Comparison of ENCODE assay signal across 21 cellular contexts in genomic region chr5:916441-917293, GRCh38. TPM values are rescaled to one million over a fixed set of nuclear protein-coding genes. Genes with fewer than 3 reads are reported as not detected.
DNase-seq lines count a peak whose midpoint lies in the region; ATAC-seq, FAIRE-seq and TF ChIP-seq lines count a peak whose summit lies in the region.
"Had no signal": no experiment of that assay in that cellular context is flagged by ENCODE, and none has a peak within 500 bp of the region (broad histone marks: within the 10 kb centered on the region; RNA-seq: fewer than 3 reads in every experiment).

No MANE protein-coding gene starts in this region.

- H2BK120ac ChIP-seq in IMR-90 (ENCODE audit: low read depth, low read length) (no peak overlapping the region), neuronal stem cell (ENCODE audit: low read depth, low read length) (no peak overlapping the region)

- no TSS peak for BruUV-seq in IMR-90 (replicated peaks; lab: Mats Ljungman, UMichigan)

- H3K27me3 ChIP-seq in IMR-90 (ENCODE audit: control insufficient read depth, insufficient read depth, low read length) (no peaks in the 10 kb centered on the region), body of pancreas (no peaks in the 10 kb centered on the region), neuronal stem cell (ENCODE audit: control insufficient read depth in 3 of 3, insufficient read depth in 3 of 3, low read depth in 1 of 3, low read length in 3 of 3) (no peaks in the 10 kb centered on the region)

- TF ChIP-seq RAD21 in IMR-90 (IDR thresholded peaks at IDR 0.05; ENCODE audit: low read length): no peak

- dilution Hi-C loops in IMR-90 (cut with HindIII; ENCODE audit: low sequenced_read_pairs, unreplicated experiment): no loop called here

- H4K5ac ChIP-seq in IMR-90 (ENCODE audit: low read depth, low read length): no peak overlapping the region

- FAIRE-seq in GM12891 (lab: Jason Lieb, UNC) (no peak), GM12892 (lab: Jason Lieb, UNC) (no peak)
- FAIRE-seq: GM12878, GM18507, HepG2 had no signal

- intact Hi-C loops in IMR-90 (cut with micrococcal nuclease) (no loop called here), body of pancreas (cut with DNase I) (no loop called here)

- in situ Hi-C loops in IMR-90 (cut with MboI; ENCODE audit: low sequenced_read_pairs): no loop called here

- DNase-seq in IMR-90: peak; percentile 20
- DNase-seq in body of pancreas: peak; percentile 53 to 81 (median 80)
- DNase-seq in neuronal stem cell (ENCODE audit: low spot score): no peak
- DNase-seq in type B pancreatic cell (ENCODE audit: extremely low spot score, unreplicated experiment): peak; percentile 47
- no peak for DNase-seq in stimulated activated CD4-positive, alpha-beta T cell treated with anti-CD3 and anti-CD28 coated beads, Interleukin-2, amount 100 ng/mL, for 48 hours
- DNase-seq in GM12891 (ENCODE audit: insufficient read length, low spot score): no peak
- no peak for DNase-seq in GM12892 (ENCODE audit: insufficient read length)
- DNase-seq: C1 segment of cervical spinal cord; CD8-positive, alpha-beta memory T cell; DMS53; EL; GOT3; NCI-H1048; NCI-H1436; NCI-H1930; SHP77 had no signal

- H3K4me1 ChIP-seq in IMR-90 (ENCODE audit: control insufficient read depth, insufficient read depth, low read length) (0 out of 2 replicates have a peak, but pooled peaks cover 3% of the 10 kb centered on the region), body of pancreas (peaks cover 29% of the 10 kb centered on the region), neuronal stem cell (ENCODE audit: control insufficient read depth in 2 of 2, insufficient read depth in 1 of 2, low read depth in 1 of 2, low read length in 2 of 2) (peaks cover 6 to 12% of the 10 kb centered on the region in 2 donors)

- no peak overlapping the region for H4K91ac ChIP-seq in IMR-90 (ENCODE audit: insufficient read depth, low read depth, low read length)
- H4K91ac ChIP-seq in neuronal stem cell (ENCODE audit: low read depth, low read length, poor library complexity): no peak overlapping the region

- H3K27me3 Mint-ChIP-seq in type B pancreatic cell: no peaks in the 10 kb centered on the region
- H3K27me3 Mint-ChIP-seq: CD8-positive, alpha-beta memory T cell had no signal

- H3K36me3 ChIP-seq in IMR-90 (ENCODE audit: control insufficient read depth, insufficient read depth, low read length) (peaks cover 11% of the 10 kb centered on the region), body of pancreas (replicated peaks in 1 of 2; ENCODE audit: insufficient read depth in 1 of 2, low read depth in 2 of 2) (no peaks in the 10 kb centered on the region), neuronal stem cell (replicated peaks in 1 of 2; ENCODE audit: control insufficient read depth in 2 of 2, insufficient read depth in 2 of 2, low read length in 2 of 2) (peaks cover 35 to 78% of the 10 kb centered on the region in 2 donors)

- no peak overlapping the region for H3K56ac ChIP-seq in IMR-90 (ENCODE audit: extremely low read depth, insufficient read depth, low read length)

- TF ChIP-seq CTCF in IMR-90 (conservative IDR thresholded peaks at IDR 0.05; ENCODE audit: low read depth, low read length) (no peak), body of pancreas (IDR thresholded peaks at IDR 0.05) (no peak), type B pancreatic cell (conservative IDR thresholded peaks at IDR 0.05) (no peak)

- no peak overlapping the region for H3K4me3 Mint-ChIP-seq in type B pancreatic cell
- H3K4me3 Mint-ChIP-seq: CD8-positive, alpha-beta memory T cell had no signal

- POLR2A ChIA-PET in IMR-90 (lab: Charles Lee; ENCODE audit: unreplicated experiment): no interaction called here

- peaks cover 4% of the 10 kb centered on the region for H3K36me3 Mint-ChIP-seq in type B pancreatic cell

- H2BK15ac ChIP-seq in IMR-90 (ENCODE audit: low read depth, low read length) (no peak overlapping the region), neuronal stem cell (ENCODE audit: low read length) (no peak overlapping the region)

- H3K4me3 ChIP-seq in IMR-90 (ENCODE audit: insufficient read depth, low read depth, low read length): no peak overlapping the region
- no peak overlapping the region for H3K4me3 ChIP-seq in body of pancreas
- no peak overlapping the region for H3K4me3 ChIP-seq in neuronal stem cell (ENCODE audit: low read length in 2 of 2)
- H3K4me3 ChIP-seq: GM12878, SK-N-MC had no signal

- H2BK5ac ChIP-seq in IMR-90 (ENCODE audit: low read depth, low read length, poor library complexity, severe bottlenecking) (no peak overlapping the region), neuronal stem cell (ENCODE audit: low read length) (no peak overlapping the region)

- H2AFZ ChIP-seq in IMR-90 (replicated peaks; ENCODE audit: low read length, poor library complexity): no peak overlapping the region
- no peak overlapping the region for H2AFZ ChIP-seq in neuronal stem cell (ENCODE audit: low read length)

- H3K9me1 ChIP-seq in IMR-90 (ENCODE audit: insufficient read depth, low read length): no peaks in the 10 kb centered on the region; the same call in 1 of the 2 replicates

- H4K20me1 ChIP-seq in IMR-90 (ENCODE audit: insufficient read depth, low read length): no peaks in the 10 kb centered on the region

- H3K14ac ChIP-seq in IMR-90 (replicated peaks; ENCODE audit: low read depth, low read length) (no peak overlapping the region), neuronal stem cell (ENCODE audit: low read length) (no peak overlapping the region)

- TF ChIP-seq POLR2A in IMR-90 (IDR thresholded peaks at IDR 0.05; ENCODE audit: low read depth, low read length) (no peak), body of pancreas (IDR thresholded peaks at IDR 0.05) (no peak), GM12891 (IDR thresholded peaks at IDR 0.05; ENCODE audit: low read depth, low read length) (no peak), GM12892 (IDR thresholded peaks at IDR 0.05; ENCODE audit: low read depth, low read length) (no peak)

- no peak overlapping the region for H2BK12ac ChIP-seq in neuronal stem cell (ENCODE audit: low read length)

- no peak overlapping the region for H2AK5ac ChIP-seq in IMR-90 (ENCODE audit: low read depth, low read length)
- no peak overlapping the region for H2AK5ac ChIP-seq in neuronal stem cell (ENCODE audit: low read depth, low read length)

- H3K9me3 ChIP-seq in IMR-90 (ENCODE audit: control insufficient read depth, insufficient read depth, low read length) (no peaks in the 10 kb centered on the region), body of pancreas (no peaks in the 10 kb centered on the region), neuronal stem cell (replicated peaks in 1 of 2; ENCODE audit: control insufficient read depth in 2 of 2, insufficient read depth in 1 of 2, low read depth in 1 of 2, low read length in 2 of 2) (peaks cover 0 to 4% of the 10 kb centered on the region in 2 donors)

- CTCF ChIA-PET in IMR-90 (lab: Yijun Ruan, JAX): interaction anchor here (1.0 kb wide), 1 partner anchor 251 kb away, joined by 3 read pairs; no protein-coding TSS in a partner anchor

- H3K9me3 Mint-ChIP-seq in type B pancreatic cell: no peaks in the 10 kb centered on the region
- H3K9me3 Mint-ChIP-seq: CD8-positive, alpha-beta memory T cell had no signal

- no peak overlapping the region for H3K27ac ChIP-seq in IMR-90 (ENCODE audit: insufficient read depth, low read length)
- H3K27ac ChIP-seq in body of pancreas: peak overlapping the region; percentile 44 to 65 (median 60)
- no peak overlapping the region for H3K27ac ChIP-seq in neuronal stem cell (replicated peaks; ENCODE audit: low read length)
- H3K27ac ChIP-seq: SK-N-MC had no signal

- H3K4me2 ChIP-seq in IMR-90 (ENCODE audit: low read depth, low read length) (no peak overlapping the region), neuronal stem cell (ENCODE audit: insufficient read depth, low read length, poor library complexity, severe bottlenecking) (no peak overlapping the region)

- H3K4ac ChIP-seq in IMR-90 (ENCODE audit: low read depth, low read length): no peak overlapping the region
- no peak overlapping the region for H3K4ac ChIP-seq in neuronal stem cell (ENCODE audit: low read length)

- H3K27ac Mint-ChIP-seq in type B pancreatic cell: no peak overlapping the region
- H3K27ac Mint-ChIP-seq: CD8-positive, alpha-beta memory T cell had no signal

- H4K8ac ChIP-seq in IMR-90 (ENCODE audit: low read depth in 2 of 2, low read length in 2 of 2) (no peak overlapping the region), neuronal stem cell (ENCODE audit: low read depth, low read length) (no peak overlapping the region)

- no CpG with 5 or more reads among the region's 14 CpGs for WGBS in IMR-90 (ENCODE audit: extremely low coverage in 2 of 2, insufficient read length in 1 of 2), 2 experiments
- WGBS in body of pancreas, 2 donors: 37 to 52% methylated on average over 11 to 14 of the region's 14 CpGs
- no CpG with 5 or more reads among the region's 14 CpGs for WGBS in neuronal stem cell (ENCODE audit: extremely low coverage in 2 of 2, insufficient read length in 2 of 2, insufficient replicate concordance in 1 of 2), 2 donors

- H3K18ac ChIP-seq in IMR-90 (ENCODE audit: low read depth, low read length) (no peak overlapping the region), neuronal stem cell (ENCODE audit: low read length) (no peak overlapping the region)

- H3K9ac ChIP-seq in IMR-90 (ENCODE audit: low read depth, low read length) (no peak overlapping the region), neuronal stem cell (ENCODE audit: low read depth, low read length, poor library complexity) (peak overlapping the region; percentile 31)

- H3K79me1 ChIP-seq in IMR-90 (ENCODE audit: low read depth in 1 of 2, low read length in 2 of 2) (peaks cover 5% of the 10 kb centered on the region in 2 experiments; a peak in 2 of 4 replicates), neuronal stem cell (ENCODE audit: low read depth, low read length) (peaks cover 2% of the 10 kb centered on the region)

- ATAC-seq in IMR-90 (ENCODE audit: low read depth) (peak; percentile 41), body of pancreas (peak; percentile 63)
- ATAC-seq: GM12878, HCT116, HepG2 had no signal

- H2BK20ac ChIP-seq in IMR-90 (ENCODE audit: low read depth, low read length): no peak overlapping the region

- peak overlapping the region; percentile 17 for H2AK9ac ChIP-seq in IMR-90 (replicated peaks; ENCODE audit: low read depth, low read length, poor library complexity)

- no peaks in the 10 kb centered on the region for H3K4me1 Mint-ChIP-seq in type B pancreatic cell (ENCODE audit: unreplicated experiment)

- H3K23ac ChIP-seq in IMR-90 (ENCODE audit: low read depth, low read length) (no peak overlapping the region), neuronal stem cell (ENCODE audit: low read depth, low read length, poor library complexity) (no peak overlapping the region)

RNA-seq across cellular contexts. Expression of gene TRIP13, which starts 24.0 kb away (rescaled TPM):
- total RNA-seq in IMR-90 (2012; rRNA removed) (27.2 and 35.5 TPM in 2 replicates), body of pancreas (1 to 10 TPM; 1.3 TPM), type B pancreatic cell (ENCODE audit: low replicate concordance) (9.3 and 18.2 TPM in 2 replicates)
- polyA plus RNA-seq in IMR-90 (2012; rRNA removed): 16.3 and 17.1 TPM in 2 replicates
- 6.5 and 11.4 TPM in 2 replicates for polyA plus RNA-seq in IMR-90 (2012; cell fraction: cytosol; rRNA removed)
- polyA plus RNA-seq in IMR-90 (2012; cell fraction: nucleus; rRNA removed; ENCODE audit: low replicate concordance): 4.6 and 11.3 TPM in 2 replicates
- 24.6 TPM for polyA plus RNA-seq in neuronal stem cell (2013, experiment 1 of 2)
- 25.7 TPM for polyA plus RNA-seq in neuronal stem cell (2013, experiment 2 of 2)
- polyA plus RNA-seq in GM12891 (2012; ENCODE audit: low read depth, missing spikeins): 11.4 TPM
- polyA plus RNA-seq in GM12892 (2012; ENCODE audit: missing spikeins): 16.0 TPM

RNA-seq across cellular contexts. Expression of gene BRD9, which starts 24.1 kb away (rescaled TPM):
- total RNA-seq in IMR-90 (2012; rRNA removed): 40.0 and 43.4 TPM in 2 replicates
- 19.1 and 22.0 TPM in 2 replicates for polyA plus RNA-seq in IMR-90 (2012; rRNA removed)
- polyA plus RNA-seq in IMR-90 (2012; cell fraction: cytosol; rRNA removed): 11.5 and 12.8 TPM in 2 replicates
- polyA plus RNA-seq in IMR-90 (2012; cell fraction: nucleus; rRNA removed; ENCODE audit: low replicate concordance): 37.5 and 50.9 TPM in 2 replicates
- 10 to 100 TPM; 18.9 to 47.1 TPM for total RNA-seq in body of pancreas
- polyA plus RNA-seq in neuronal stem cell (2013, experiment 1 of 2): 31.5 TPM
- 31.0 TPM for polyA plus RNA-seq in neuronal stem cell (2013, experiment 2 of 2)
- 38.2 and 55.6 TPM in 2 replicates for total RNA-seq in type B pancreatic cell (ENCODE audit: low replicate concordance)
- 27.5 TPM for polyA plus RNA-seq in GM12891 (2012; ENCODE audit: low read depth, missing spikeins)
- 26.8 TPM for polyA plus RNA-seq in GM12892 (2012; ENCODE audit: missing spikeins)

Comparison
In these comparisons a context has a peak if more than half of its experiments do, and no peak if none do; other contexts are left out.
1. DNase-seq: peak in IMR-90 (single experiment), body of pancreas (4 of 4) and type B pancreatic cell (single experiment); none in neuronal stem cell (single experiment), stimulated activated CD4-positive, alpha-beta T cell treated with anti-CD3 and anti-CD28 coated beads, Interleukin-2, amount 100 ng/mL, for 48 hours (0 of 2), GM12891 (single experiment) and GM12892 (single experiment).
2. H3K27ac ChIP-seq: peak in body of pancreas (4 of 4); none in IMR-90 (single experiment) and neuronal stem cell (single experiment).